9 cellular contexts compared by ENCODE assay signal in genomic region chr5:395156-395920, GRCh38. TPM values are rescaled to one million over a fixed set of nuclear protein-coding genes. Genes with fewer than 3 reads are reported as not detected.
DNase-seq lines count a peak whose midpoint lies in the region; ATAC-seq and TF ChIP-seq lines count a peak whose summit lies in the region.
"Had no signal": no experiment of that assay in that cellular context is flagged by ENCODE, and none has a peak within 500 bp of the region (broad histone marks: within the 10 kb centered on the region; RNA-seq: fewer than 3 reads in every experiment).

No MANE protein-coding gene starts in this region.

- DNase-seq in AG09319 (ENCODE audit: extremely low read depth, low read depth) (peak; percentile 91), cardiac fibroblast (ENCODE audit: low read depth in 2 of 2) (peak; percentile 73 to 76), mucosa of descending colon (peak in 2 of 3 donors; percentile 28 to 47), GM13977 (ENCODE audit: low spot score) (no peak), DMS79 (lab: John Stamatoyannopoulos, UW) (no peak), kidney glomerular epithelial cell (lab: John Stamatoyannopoulos, UW) (no peak)
- DNase-seq in activated CD4-positive, CD25-positive, alpha-beta regulatory T cell treated with anti-CD3 and anti-CD28 coated beads, Interleukin-2, amount 50 U/mL, for 72 hours: no peak

- H3K36me3 ChIP-seq in KOPT-K1 (ENCODE audit: insufficient read depth, low read length) (no peaks in the 10 kb centered on the region), mucosa of descending colon (ENCODE audit: low read depth) (no peaks in the 10 kb centered on the region)

- intact Hi-C loops in mucosa of descending colon (cut with DNase I, micrococcal nuclease): no loop called here

- in situ Hi-C loops in GM13977 (cut with MboI; ENCODE audit: low pct_unique_long_range_greater_than_20kb, low sequenced_read_pairs, unreplicated experiment): no loop called here

- peak overlapping the region; percentile 99 for H3K27ac ChIP-seq in KOPT-K1 (ENCODE audit: low read depth, low read length, poor library complexity, severe bottlenecking)

- ATAC-seq in mucosa of descending colon: peak; percentile 17

- H3K4me3 ChIP-seq in cardiac fibroblast (replicated peaks in 1 of 2; ENCODE audit: low read depth in 2 of 2, low read length in 2 of 2): no peak overlapping the region
- no peak overlapping the region for H3K4me3 ChIP-seq in mucosa of descending colon
- H3K4me3 ChIP-seq: lung had no signal

- TF ChIP-seq CTCF in AG09319 (IDR thresholded peaks at IDR 0.05; ENCODE audit: low read depth, low read length): no peak
- no peak for TF ChIP-seq CTCF in cardiac fibroblast (IDR thresholded peaks at IDR 0.05; ENCODE audit: low read depth, low read length)
- no peak for TF ChIP-seq CTCF in mucosa of descending colon (IDR thresholded peaks at IDR 0.05)
- TF ChIP-seq CTCF in GM13977 (IDR thresholded peaks at IDR 0.05; ENCODE audit: extremely low read depth, insufficient read depth, missing control alignments): no peak

- H3K9me3 ChIP-seq in KOPT-K1 (ENCODE audit: insufficient read depth, low read length, poor library complexity, severe bottlenecking): no peaks in the 10 kb centered on the region
- no peaks in the 10 kb centered on the region for H3K9me3 ChIP-seq in mucosa of descending colon

- peaks cover 15% of the 10 kb centered on the region for H3K4me1 ChIP-seq in mucosa of descending colon (ENCODE audit: low read depth)

RNA-seq across cellular contexts. Expression of gene EXOC3, which starts 47.6 kb away (rescaled TPM):
- 10 to 100 TPM; 67.0 to 89.1 (median 76.8) TPM for total RNA-seq in mucosa of descending colon

Comparison
In these comparisons a context has a peak if more than half of its experiments do, and no peak if none do; other contexts are left out.
1. DNase-seq: peak in AG09319 (single experiment), cardiac fibroblast (2 of 2) and mucosa of descending colon (2 of 3); none in GM13977 (single experiment), DMS79 (single experiment), kidney glomerular epithelial cell (single experiment) and activated CD4-positive, CD25-positive, alpha-beta regulatory T cell treated with anti-CD3 and anti-CD28 coated beads, Interleukin-2, amount 50 U/mL, for 72 hours (single experiment).